17 cellular contexts compared by ENCODE assay signal in the genomic region with DNA sequence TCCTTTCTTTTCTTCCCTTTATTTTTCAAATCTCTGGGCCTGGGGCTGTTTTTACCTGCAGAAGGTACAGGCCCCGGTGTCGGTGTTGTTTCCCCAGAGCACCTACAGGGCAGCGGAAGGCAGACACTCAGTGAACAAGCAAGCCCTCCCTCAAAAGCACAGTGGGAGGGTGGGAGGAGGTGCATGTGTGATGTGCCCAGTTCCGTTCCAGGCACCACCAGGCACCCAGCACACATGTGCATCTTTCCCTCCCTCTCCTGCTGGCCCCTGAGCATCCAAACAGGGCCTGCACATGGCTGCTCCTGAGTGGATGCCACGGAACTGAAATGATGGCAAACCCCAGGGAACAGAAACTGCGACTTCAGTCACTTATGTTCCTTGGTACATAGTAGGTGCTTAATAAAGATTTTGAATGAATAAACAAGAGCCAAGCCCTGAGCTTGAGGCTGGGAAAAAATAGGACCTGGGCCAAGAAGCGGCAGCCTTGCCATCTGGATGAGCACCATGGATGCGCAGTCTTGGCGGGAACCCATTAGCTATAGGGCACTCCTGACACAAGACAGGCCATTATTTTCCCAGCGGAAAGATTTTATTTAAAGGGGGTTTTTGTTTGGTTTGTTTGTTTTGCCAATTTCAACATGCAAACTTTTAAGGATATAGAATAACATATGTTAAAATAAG. TPM values are rescaled to one million over a fixed set of nuclear protein-coding genes. Genes with fewer than 3 reads are reported as not detected.
DNase-seq lines count a peak whose midpoint lies in the region; ATAC-seq and TF ChIP-seq lines count a peak whose summit lies in the region.
"Had no signal": no experiment of that assay in that cellular context is flagged by ENCODE, and none has a peak within 500 bp of the region (broad histone marks: within the 10 kb centered on the region; RNA-seq: fewer than 3 reads in every experiment).

No MANE protein-coding gene starts in this region.

- H3K9me3 ChIP-seq in lower lobe of right lung: no peaks in the 10 kb centered on the region
- H3K9me3 ChIP-seq: esophagus muscularis mucosa, pancreas, uterus had no signal

- H3K4me3 Mint-ChIP-seq in stimulated activated naive CD8-positive, alpha-beta T cell treated with anti-CD3 and anti-CD28 coated beads, Interleukin-15, Interleukin-2, amounts not matched to agents 100 ng/mL and 50 ng/mL, for 24 hours: no peak overlapping the region
- H3K4me3 Mint-ChIP-seq: HFFc6, memory B cell had no signal

- no peaks in the 10 kb centered on the region for H3K27me3 ChIP-seq in lower lobe of right lung (ENCODE audit: low read depth)
- H3K27me3 ChIP-seq: esophagus muscularis mucosa, pancreas, uterus had no signal

- peak overlapping the region; percentile 3 for H3K27ac Mint-ChIP-seq in stimulated activated naive CD8-positive, alpha-beta T cell treated with anti-CD3 and anti-CD28 coated beads, Interleukin-15, Interleukin-2, amounts not matched to agents 100 ng/mL and 50 ng/mL, for 24 hours
- H3K27ac Mint-ChIP-seq: HFFc6, memory B cell had no signal

- TF ChIP-seq CTCF in lower lobe of right lung (IDR thresholded peaks at IDR 0.05): no peak

- intact Hi-C loops in lower lobe of right lung (cut with DNase I) (no loop called here), left colon (cut with DNase I, micrococcal nuclease) (no loop called here)

- DNase-seq in stimulated activated naive CD8-positive, alpha-beta T cell treated with anti-CD3 and anti-CD28 coated beads, Interleukin-15, Interleukin-2, amounts not matched to agents 100 U/mL and 50 U/mL, for 24 hours: no peak
- DNase-seq in amygdala (lab: John Stamatoyannopoulos, UW) (peak in 42 of 56 donors; percentile 20 to 87 (median 60)), lower lobe of right lung (no peak), iPS-NIHi11 (ENCODE audit: low spot score) (no peak), left colon (no peak)
- DNase-seq in NK-92 treated with Interleukin-12 subunit alpha and Interleukin-12 subunit beta, amount 100 ng/mL, for 24 hours (lab: John Stamatoyannopoulos, UW): no peak
- DNase-seq: activated CD4-positive, alpha-beta T cell treated with anti-CD3 and anti-CD28 coated beads, Interleukin-2, amount 50 U/mL, for 4 hours; activated effector memory CD4-positive, alpha-beta T cell treated with anti-CD3 and anti-CD28 coated beads, Interleukin-2, amount 50 U/mL, for 16 hours; HFFc6; NCI-H526 treated with DMSO at 0.1 percent for 48 hours; stimulated activated CD8-positive, alpha-beta memory T cell treated with anti-CD3 and anti-CD28 coated beads, Interleukin-4, amount 100 ng/mL, for 48 hours; uterus had no signal

- H3K27me3 Mint-ChIP-seq in stimulated activated naive CD8-positive, alpha-beta T cell treated with anti-CD3 and anti-CD28 coated beads, Interleukin-15, Interleukin-2, amounts not matched to agents 100 ng/mL and 50 ng/mL, for 24 hours: no peaks in the 10 kb centered on the region

- no peak for ATAC-seq in stimulated activated naive CD8-positive, alpha-beta T cell treated with anti-CD3 and anti-CD28 coated beads, Interleukin-15, Interleukin-2, amounts not matched to agents 100 U/mL and 50 U/mL, for 24 hours
- ATAC-seq in lower lobe of right lung: no peak
- no peak for ATAC-seq in HG03039 (IDR thresholded peaks at IDR 0.05; ENCODE audit: unreplicated experiment)
- no peak for ATAC-seq in left colon
- ATAC-seq: pancreas had no signal

- peaks cover 74% of the 10 kb centered on the region for H3K4me1 ChIP-seq in lower lobe of right lung
- H3K4me1 ChIP-seq: uterus had no signal

- H3K27ac ChIP-seq in lower lobe of right lung: peak overlapping the region; percentile 31
- H3K27ac ChIP-seq: uterus had no signal

- H3K4me1 Mint-ChIP-seq in stimulated activated naive CD8-positive, alpha-beta T cell treated with anti-CD3 and anti-CD28 coated beads, Interleukin-15, Interleukin-2, amounts not matched to agents 100 ng/mL and 50 ng/mL, for 24 hours (ENCODE audit: low read depth): peaks cover 9% of the 10 kb centered on the region

- no peak overlapping the region for H3K4me3 ChIP-seq in lower lobe of right lung
- H3K4me3 ChIP-seq: esophagus muscularis mucosa, pancreas, uterus had no signal

- peaks cover 12% of the 10 kb centered on the region for H3K36me3 ChIP-seq in lower lobe of right lung
- H3K36me3 ChIP-seq: pancreas, uterus had no signal

- no peaks in the 10 kb centered on the region for H3K9me3 Mint-ChIP-seq in stimulated activated naive CD8-positive, alpha-beta T cell treated with anti-CD3 and anti-CD28 coated beads, Interleukin-15, Interleukin-2, amounts not matched to agents 100 ng/mL and 50 ng/mL, for 24 hours
- H3K9me3 Mint-ChIP-seq: HFFc6, memory B cell had no signal

- no peaks in the 10 kb centered on the region for H3K36me3 Mint-ChIP-seq in stimulated activated naive CD8-positive, alpha-beta T cell treated with anti-CD3 and anti-CD28 coated beads, Interleukin-15, Interleukin-2, amounts not matched to agents 100 ng/mL and 50 ng/mL, for 24 hours (ENCODE audit: low read depth)
- H3K36me3 Mint-ChIP-seq: memory B cell had no signal

RNA-seq across cellular contexts. Expression of a gene that starts 47.8 kb away (rescaled TPM):
- 187 TPM for total RNA-seq in lower lobe of right lung
- 10 to 100 TPM; 80.5 to 95.4 TPM for total RNA-seq in left colon

Comparison
In these comparisons a context has a peak if more than half of its experiments do, and no peak if none do; other contexts are left out.
1. DNase-seq: peak in amygdala (42 of 56); none in stimulated activated naive CD8-positive, alpha-beta T cell treated with anti-CD3 and anti-CD28 coated beads, Interleukin-15, Interleukin-2, amounts not matched to agents 100 U/mL and 50 U/mL, for 24 hours (single experiment), lower lobe of right lung (single experiment), NK-92 treated with Interleukin-12 subunit alpha and Interleukin-12 subunit beta, amount 100 ng/mL, for 24 hours (single experiment), iPS-NIHi11 (single experiment) and left colon (0 of 2).